Comparison of ENCODE assay signal across 3 cellular contexts in the genomic region with DNA sequence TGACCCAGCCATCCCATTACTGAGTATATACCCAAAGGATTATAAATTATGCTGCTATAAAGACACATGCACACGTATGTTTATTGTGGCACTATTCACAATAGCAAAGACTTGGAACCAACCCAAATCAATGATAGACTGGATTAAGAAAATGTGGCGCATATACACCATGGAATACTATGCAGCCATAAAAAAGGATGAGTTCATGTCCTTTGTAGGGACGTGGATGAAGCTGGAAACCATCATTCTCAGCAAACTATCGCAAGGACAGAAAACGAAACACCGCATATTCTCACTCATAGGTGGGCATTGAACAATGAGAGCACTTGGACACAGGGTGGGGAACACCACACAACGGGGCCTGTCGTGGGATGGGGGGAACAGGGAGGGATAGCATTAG. TPM values are rescaled to one million over a fixed set of nuclear protein-coding genes. Genes with fewer than 3 reads are reported as not detected.
"Had no signal": no experiment of that assay in that cellular context is flagged by ENCODE, and none has a peak within 500 bp of the region (broad histone marks: within the 10 kb centered on the region; RNA-seq: fewer than 3 reads in every experiment).

No MANE protein-coding gene starts in this region.

RNA-seq across cellular contexts. Expression of a gene that starts 36.1 kb away (rescaled TPM):
- total RNA-seq: left ventricle myocardium inferior, transverse colon had no signal
- polyA plus RNA-seq: naive thymus-derived CD4-positive, alpha-beta T cell had no signal
